Comparison of ENCODE assay signal across 16 cellular contexts in genomic region chr1:224486801-224487583, GRCh38.
"Had no signal": no experiment of that assay in that cellular context is flagged by ENCODE, and none has a peak within 500 bp of the region (broad histone marks: within the 10 kb centered on the region; RNA-seq: fewer than 3 reads in every experiment).

No MANE protein-coding gene starts in this region.

- H3K4me1 Mint-ChIP-seq: neural crest cell had no signal

- H3K4me1 ChIP-seq: adrenal gland, gastrocnemius medialis, left ventricle myocardium inferior, stomach had no signal

- H3K4me3 ChIP-seq: adrenal gland, coronary artery, gastrocnemius medialis, left ventricle myocardium inferior, pancreas, skin epidermis, stomach, thoracic aorta had no signal

- H3K9me3 ChIP-seq: adrenal gland, gastrocnemius medialis, left ventricle myocardium inferior, pancreas, stomach, thoracic aorta had no signal

- ATAC-seq: gastrocnemius medialis, pancreas had no signal

- DNase-seq: activated CD4-positive, alpha-beta T cell treated with anti-CD3 and anti-CD28 coated beads, Interleukin-2, amount 50 U/mL, for 1 hour; activated naive CD4-positive, alpha-beta T cell treated with anti-CD3 and anti-CD28 coated beads, Interleukin-2, amount 50 U/mL, for 16 hours; activated T-cell treated with anti-CD3 and anti-CD28 coated beads, Interleukin-2, amount 50 U/mL, for 1 hour; adrenal gland; caudate nucleus; effector CD4-positive, alpha-beta T cell; gastrocnemius medialis; left ventricle myocardium inferior; mesendoderm; pancreas; stimulated activated CD4-positive, alpha-beta T cell treated with anti-CD3 and anti-CD28 coated beads, Interleukin-4, amount 100 ng/mL, for 4 hours; stomach had no signal

- H3K27ac ChIP-seq: adrenal gland, coronary artery, gastrocnemius medialis, left ventricle myocardium inferior, pancreas, skin epidermis, stomach, thoracic aorta had no signal

- H3K4me3 Mint-ChIP-seq: neural crest cell had no signal

- H3K9me3 Mint-ChIP-seq: neural crest cell had no signal

- H3K36me3 ChIP-seq: adrenal gland, gastrocnemius medialis, left ventricle myocardium inferior, pancreas, stomach, thoracic aorta had no signal

- H3K27me3 ChIP-seq: adrenal gland, gastrocnemius medialis, pancreas, stomach had no signal
